ENCODE assay signal across 15 cellular contexts in genomic region chr1:179087665-179088064, GRCh38.
A peak's percentile ranks its signal among the peaks of the same experiment; 100 is the strongest.
DNase-seq lines count a peak whose midpoint lies in the region; ATAC-seq and TF ChIP-seq lines count a peak whose summit lies in the region.
"Had no signal": no experiment of that assay in that cellular context is flagged by ENCODE, and none has a peak within 500 bp of the region (broad histone marks: within the 10 kb centered on the region; RNA-seq: fewer than 3 reads in every experiment).

No MANE protein-coding gene starts in this region.

- ATAC-seq in HG03135 (IDR thresholded peaks at IDR 0.05; ENCODE audit: unreplicated experiment): no peak
- ATAC-seq: activated CD8-positive, alpha-beta memory T cell treated with anti-CD3 and anti-CD28 coated beads, Interleukin-2, amount 10 ng/mL, durations not matched to agents 7 days and 5 days; gastrocnemius medialis had no signal

- DNase-seq in AG20443 (ENCODE audit: low spot score): peak; percentile 38
- peak; percentile 22 for DNase-seq in astrocyte of the spinal cord (ENCODE audit: low read depth, low spot score)
- DNase-seq in islet precursor cell: peak; percentile 77
- no peak for DNase-seq in GF-D8 (lab: John Stamatoyannopoulos, UW)
- no peak for DNase-seq in NOMO-1 treated with DMSO at 0.1 percent for 48 hours (lab: John Stamatoyannopoulos, UW; ENCODE audit: unreplicated experiment)
- DNase-seq in NCI-H1105 (lab: John Stamatoyannopoulos, UW): no peak
- DNase-seq: activated CD8-positive, alpha-beta memory T cell treated with anti-CD3 and anti-CD28 coated beads, Interleukin-2, amount 10 ng/mL, durations not matched to agents 7 days and 5 days; cortex of kidney; gastrocnemius medialis; midbrain; NCI-H1436 treated with DMSO at 0.1 percent for 48 hours; retina; testis had no signal

- in situ Hi-C loops in astrocyte of the spinal cord (cut with HindIII; ENCODE audit: low sequenced_read_pairs): no loop called here

- TF ChIP-seq CTCF in astrocyte of the spinal cord (IDR thresholded peaks at IDR 0.05; ENCODE audit: low read depth, low read length): no peak

- 0 out of 2 replicates have a peak, but pooled peaks cover 3% of the 10 kb centered on the region for H3K27me3 ChIP-seq in HUES48 (ENCODE audit: control insufficient read depth, insufficient read depth, low read length)
- H3K27me3 ChIP-seq: gastrocnemius medialis, testis had no signal

- H3K4me3 ChIP-seq in HUES48 (ENCODE audit: low read depth, low read length): peak overlapping the region; percentile 50
- no peak overlapping the region for H3K4me3 ChIP-seq in astrocyte of the spinal cord (ENCODE audit: low read depth, low read length)
- H3K4me3 ChIP-seq: gastrocnemius medialis, testis had no signal

- no peaks in the 10 kb centered on the region for H3K9me3 ChIP-seq in HUES48 (ENCODE audit: control insufficient read depth, insufficient read depth, low read length)
- H3K9me3 ChIP-seq: gastrocnemius medialis, testis had no signal

- peaks cover 21% of the 10 kb centered on the region for H3K36me3 ChIP-seq in HUES48 (ENCODE audit: control insufficient read depth, insufficient read depth, low read length)

- peak overlapping the region; percentile 81 for H3K27ac ChIP-seq in HUES48 (ENCODE audit: low read depth, low read length)
- H3K27ac ChIP-seq: gastrocnemius medialis, testis had no signal

- H3K4me1 ChIP-seq in HUES48 (ENCODE audit: control insufficient read depth, insufficient read depth, low read length): peaks cover 28% of the 10 kb centered on the region

- H3K9ac ChIP-seq in HUES48 (ENCODE audit: low read depth, low read length): peak overlapping the region; percentile 42; the same call in 1 of the 2 replicates

Comparison
In these comparisons a context has a peak if more than half of its experiments do, and no peak if none do; other contexts are left out.
1. DNase-seq: peak in AG20443 (single experiment), astrocyte of the spinal cord (single experiment) and islet precursor cell (single experiment); none in GF-D8 (single experiment), NOMO-1 treated with DMSO at 0.1 percent for 48 hours (single experiment) and NCI-H1105 (single experiment).